10 cellular contexts compared by ENCODE assay signal in genomic region chr11:133928628-133929059, GRCh38. TPM values are rescaled to one million over a fixed set of nuclear protein-coding genes. Genes with fewer than 3 reads are reported as not detected.
DNase-seq lines count a peak whose midpoint lies in the region; ATAC-seq lines count a peak whose summit lies in the region.
"Had no signal": no experiment of that assay in that cellular context is flagged by ENCODE, and none has a peak within 500 bp of the region (broad histone marks: within the 10 kb centered on the region; RNA-seq: fewer than 3 reads in every experiment).

No MANE protein-coding gene starts in this region.

- no peak for ATAC-seq in stimulated activated memory B cell treated with anti-CD40 and anti-IgM and Interleukin-4, amounts not matched to agents 10 μg/mL and 1 μg/mL and 100 μg/mL, for 72 hours
- ATAC-seq: K562 had no signal

- intact Hi-C loops in activated naive CD4-positive, alpha-beta T cell treated with anti-CD3 and anti-CD28 coated beads for 36 hours (cut with micrococcal nuclease), result loop anchor here (1.0 to 10.0 kb wide), 8 partner anchors 17 to 406 kb away; partner anchors contain the start of genes ACAD8, GLB1L2 and THYN1

- peaks cover 16% of the 10 kb centered on the region for H3K36me3 Mint-ChIP-seq in activated naive CD4-positive, alpha-beta T cell treated with anti-CD3 and anti-CD28 coated beads for 36 hours (ENCODE audit: low read depth)
- H3K36me3 Mint-ChIP-seq in stimulated activated memory B cell treated with anti-CD40 and anti-IgM and Interleukin-4, amounts not matched to agents 10 μg/mL and 1 μg/mL and 100 μg/mL, for 72 hours, result no peaks in the 10 kb centered on the region

- H3K4me1 Mint-ChIP-seq in activated naive CD4-positive, alpha-beta T cell treated with anti-CD3 and anti-CD28 coated beads for 36 hours (ENCODE audit: low read depth), result peaks cover 27% of the 10 kb centered on the region
- H3K4me1 Mint-ChIP-seq in stimulated activated memory B cell treated with anti-CD40 and anti-IgM and Interleukin-4, amounts not matched to agents 10 μg/mL and 1 μg/mL and 100 μg/mL, for 72 hours, result peaks cover 6% of the 10 kb centered on the region

- peak; percentile 39 for DNase-seq in NCI-H187 treated with DMSO at 0.1 percent for 48 hours (lab: John Stamatoyannopoulos, UW)
- DNase-seq in NCI-H187 (lab: John Stamatoyannopoulos, UW), result no peak
- peak; percentile 84 for DNase-seq in NCI-H69 (lab: John Stamatoyannopoulos, UW)
- DNase-seq in activated naive CD4-positive, alpha-beta T cell treated with anti-CD3 and anti-CD28 coated beads for 36 hours, result peak; percentile 90
- peak; percentile 34 to 50 for DNase-seq in stimulated activated CD4-positive, alpha-beta T cell treated with anti-CD3 and anti-CD28 coated beads, Interleukin-4, amount 100 ng/mL, for 4 hours
- no peak for DNase-seq in effector CD8-positive, alpha-beta T cell (lab: John Stamatoyannopoulos, UW)
- DNase-seq in SW 1271 (lab: John Stamatoyannopoulos, UW), result no peak

- no peaks in the 10 kb centered on the region for H3K9me3 Mint-ChIP-seq in activated naive CD4-positive, alpha-beta T cell treated with anti-CD3 and anti-CD28 coated beads for 36 hours
- no peaks in the 10 kb centered on the region for H3K9me3 Mint-ChIP-seq in stimulated activated memory B cell treated with anti-CD40 and anti-IgM and Interleukin-4, amounts not matched to agents 10 μg/mL and 1 μg/mL and 100 μg/mL, for 72 hours

- H3K27ac Mint-ChIP-seq in activated naive CD4-positive, alpha-beta T cell treated with anti-CD3 and anti-CD28 coated beads for 36 hours, result peak overlapping the region; percentile 71
- H3K27ac Mint-ChIP-seq in stimulated activated memory B cell treated with anti-CD40 and anti-IgM and Interleukin-4, amounts not matched to agents 10 μg/mL and 1 μg/mL and 100 μg/mL, for 72 hours, result no peak overlapping the region

- CTCF ChIA-PET in activated naive CD4-positive, alpha-beta T cell treated with anti-CD3 and anti-CD28 coated beads for 36 hours (lab: Charles Lee), result interaction anchor here (0.6 to 3.3 kb wide), 21 partner anchors 9 to 247 kb away, joined by 3 to 32 read pairs (median 5); partner anchors contain the start of gene IGSF9B

- peak overlapping the region; percentile 1 for H3K4me3 Mint-ChIP-seq in activated naive CD4-positive, alpha-beta T cell treated with anti-CD3 and anti-CD28 coated beads for 36 hours
- no peak overlapping the region for H3K4me3 Mint-ChIP-seq in stimulated activated memory B cell treated with anti-CD40 and anti-IgM and Interleukin-4, amounts not matched to agents 10 μg/mL and 1 μg/mL and 100 μg/mL, for 72 hours

- H3K27me3 Mint-ChIP-seq in activated naive CD4-positive, alpha-beta T cell treated with anti-CD3 and anti-CD28 coated beads for 36 hours (ENCODE audit: low read depth), result no peaks in the 10 kb centered on the region
- H3K27me3 Mint-ChIP-seq in stimulated activated memory B cell treated with anti-CD40 and anti-IgM and Interleukin-4, amounts not matched to agents 10 μg/mL and 1 μg/mL and 100 μg/mL, for 72 hours, result peaks cover 28% of the 10 kb centered on the region

RNA-seq across cellular contexts. Expression of gene IGSF9B, which starts 28.1 kb away (rescaled TPM):
- 10 to 100 TPM; 26.5 to 34.0 TPM for total RNA-seq in activated naive CD4-positive, alpha-beta T cell treated with anti-CD3 and anti-CD28 coated beads for 36 hours
- total RNA-seq: glomerular endothelial cell had no signal

Comparison
In these comparisons a context has a peak if more than half of its experiments do, and no peak if none do; other contexts are left out.
1. DNase-seq: peak in NCI-H187 treated with DMSO at 0.1 percent for 48 hours (single experiment), NCI-H69 (single experiment), activated naive CD4-positive, alpha-beta T cell treated with anti-CD3 and anti-CD28 coated beads for 36 hours (single experiment) and stimulated activated CD4-positive, alpha-beta T cell treated with anti-CD3 and anti-CD28 coated beads, Interleukin-4, amount 100 ng/mL, for 4 hours (2 of 2); none in NCI-H187 (0 of 2), effector CD8-positive, alpha-beta T cell (single experiment) and SW 1271 (0 of 2).